In genomic region chr3:139427283-139428060, GRCh38 we compare ENCODE assay signal across 9 cellular contexts. TPM values are rescaled to one million over a fixed set of nuclear protein-coding genes. Genes with fewer than 3 reads are reported as not detected.
DNase-seq lines count a peak whose midpoint lies in the region; ATAC-seq and TF ChIP-seq lines count a peak whose summit lies in the region.
"Had no signal": no experiment of that assay in that cellular context is flagged by ENCODE, and none has a peak within 500 bp of the region (broad histone marks: within the 10 kb centered on the region; RNA-seq: fewer than 3 reads in every experiment).

No MANE protein-coding gene starts in this region.

- ATAC-seq in GM18517 (IDR thresholded peaks at IDR 0.05; ENCODE audit: unreplicated experiment) (peak; percentile 82), HG02981 (IDR thresholded peaks at IDR 0.05; ENCODE audit: unreplicated experiment) (peak; percentile 90), T-helper 17 cell (peak; percentile 63)

- H3K36me3 Mint-ChIP-seq in T-helper 17 cell (ENCODE audit: low read depth) = peaks cover 2% of the 10 kb centered on the region

- DNase-seq in AG20443 (ENCODE audit: low spot score) (peak; percentile 76), NCI-H2081 (lab: John Stamatoyannopoulos, UW) (peak; percentile 90 to 92), T-helper 17 cell (no peak), fibroblast of the aortic adventitia (ENCODE audit: low read depth) (peak; percentile 86), non-pigmented ciliary epithelial cell (ENCODE audit: low read depth) (peak; percentile 52)
- DNase-seq in effector CD8-positive, alpha-beta T cell (lab: John Stamatoyannopoulos, UW) = no peak

- no peak overlapping the region for H3K4me3 Mint-ChIP-seq in T-helper 17 cell

- peak; percentile 78 for TF ChIP-seq CTCF in fibroblast of the aortic adventitia (IDR thresholded peaks at IDR 0.05; ENCODE audit: insufficient read depth, low read length)

- peaks cover 4% of the 10 kb centered on the region for H3K4me1 Mint-ChIP-seq in T-helper 17 cell

- H3K27ac Mint-ChIP-seq in T-helper 17 cell = no peak overlapping the region

- H3K9me3 ChIP-seq in T-helper 17 cell (ENCODE audit: control insufficient read depth, low read length, poor library complexity, severe bottlenecking) = no peaks in the 10 kb centered on the region

- no peaks in the 10 kb centered on the region for H3K27me3 Mint-ChIP-seq in T-helper 17 cell

- no peak overlapping the region for H3K4me3 ChIP-seq in fibroblast of the aortic adventitia (ENCODE audit: low read depth, low read length)

RNA-seq across cellular contexts. Expression of gene COPB2, which starts 38.0 kb away (rescaled TPM):
- 10 to 100 TPM; 26.3 to 29.7 TPM for total RNA-seq in T-helper 17 cell
- total RNA-seq in fibroblast of the aortic adventitia (ENCODE audit: low replicate concordance) = 112 and 173 TPM in 2 replicates

RNA-seq across cellular contexts. Expression of gene RBP2, which starts 48.8 kb away (rescaled TPM):
- total RNA-seq in T-helper 17 cell (not detected), fibroblast of the aortic adventitia (ENCODE audit: low replicate concordance) (not detected in 2 replicates)
- total RNA-seq: lower leg skin had no signal

Comparison
In these comparisons a context has a peak if more than half of its experiments do, and no peak if none do; other contexts are left out.
1. DNase-seq: peak in AG20443 (single experiment), NCI-H2081 (2 of 2), fibroblast of the aortic adventitia (single experiment) and non-pigmented ciliary epithelial cell (single experiment); none in T-helper 17 cell (0 of 3) and effector CD8-positive, alpha-beta T cell (single experiment).
2. Peak in every context shown above with its lines, with median percentiles within 50 percentile points of each other: ATAC-seq.